In genomic region chr20:51174536-51174935, GRCh38 we compare ENCODE assay signal across 23 cellular contexts.
"Had no signal": no experiment of that assay in that cellular context is flagged by ENCODE, and none has a peak within 500 bp of the region (broad histone marks: within the 10 kb centered on the region; RNA-seq: fewer than 3 reads in every experiment).

No MANE protein-coding gene starts in this region.

- H3K4me2 ChIP-seq: KMS-11 had no signal

- H3K4me1 ChIP-seq: breast epithelium had no signal

- H3K36me3 ChIP-seq: breast epithelium, MG63 had no signal

- H3K27me3 ChIP-seq: breast epithelium had no signal

- DNase-seq: activated CD4-positive, alpha-beta T cell treated with anti-CD3 and anti-CD28 coated beads for 4 hours; activated CD4-positive, CD25-positive, alpha-beta regulatory T cell; activated CD8-positive, alpha-beta T cell treated with anti-CD3 and anti-CD28 coated beads for 36 hours; activated effector memory CD4-positive, alpha-beta T cell treated with Interleukin-2 at 50 U/mL for 16 hours; activated naive CD4-positive, alpha-beta T cell; activated T-cell treated with anti-CD3 and anti-CD28 coated beads, Interleukin-2, amount 50 U/mL, for 24 hours; aorta; caudate nucleus; MG63; NCI-H146; NCI-H187 treated with DMSO at 0.1 percent for 48 hours; NCI-H2171; NCI-H2227 treated with DMSO at 0.1 percent for 48 hours; NCI-H446 treated with DMSO at 0.1 percent for 48 hours; NCI-H524 treated with DMSO at 0.1 percent for 48 hours; NCI-H774; NK-92 treated with Interleukin-12 subunit alpha and Interleukin-12 subunit beta, amount 100 ng/mL, for 24 hours; OCI-M1; SIG-M5; T-helper 17 cell; T-helper 9 cell had no signal

- H3K27ac ChIP-seq: breast epithelium, KMS-11 had no signal

- H3K4me3 ChIP-seq: breast epithelium, MG63 had no signal

- ATAC-seq: activated CD8-positive, alpha-beta T cell treated with anti-CD3 and anti-CD28 coated beads for 36 hours; T-helper 17 cell had no signal

- H3K9ac ChIP-seq: KMS-11 had no signal
